Comparison of ENCODE assay signal across 2 cellular contexts in genomic region chr12:49909328-49909727, GRCh38.
TF ChIP-seq lines count a peak whose summit lies in the region.

No MANE protein-coding gene starts in this region.

TF ChIP-seq in HEK293, 187 proteins besides CTCF, POLR2A, EP300 and RAD21:
- TF ChIP-seq PRDM1 (tag by site-specific recombination; IDR thresholded peaks at IDR 0.05): no peak
- 0 out of 2 replicates have a peak, but pooled peaks have one; percentile 23 for TF ChIP-seq ZIC2 (tag by site-specific recombination; IDR thresholded peaks at IDR 0.05)

TF ChIP-seq in K562, 482 proteins besides CTCF, POLR2A, EP300 and RAD21:
- no peak for TF ChIP-seq STAT5A (IDR thresholded peaks at IDR 0.05; ENCODE audit: borderline replicate concordance, low read length)
- no peak for TF ChIP-seq ZNF165 (CRISPR knock-in tag; IDR thresholded peaks at IDR 0.05; ENCODE audit: borderline replicate concordance)
- TF ChIP-seq ELF1 (tag; IDR thresholded peaks at IDR 0.05): no peak
- no peak for TF ChIP-seq MCM7 (IDR thresholded peaks at IDR 0.05)
- no peak for TF ChIP-seq CHD2 (IDR thresholded peaks at IDR 0.05; ENCODE audit: low read depth, low read length)
- no peak for TF ChIP-seq KDM2B (CRISPR knock-in tag; IDR thresholded peaks at IDR 0.05)
- TF ChIP-seq ZFX (CRISPR knock-in tag; IDR thresholded peaks at IDR 0.05): peak; percentile 20; the same call in 1 of the 2 replicates
- TF ChIP-seq EHMT2 (IDR thresholded peaks at IDR 0.05): no peak
